Comparison of ENCODE assay signal across 19 cellular contexts in genomic region chr3:152058906-152059305, GRCh38.
DNase-seq lines count a peak whose midpoint lies in the region; ATAC-seq, FAIRE-seq and TF ChIP-seq lines count a peak whose summit lies in the region.
"Had no signal": no experiment of that assay in that cellular context is flagged by ENCODE, and none has a peak within 500 bp of the region (broad histone marks: within the 10 kb centered on the region; RNA-seq: fewer than 3 reads in every experiment).

No MANE protein-coding gene starts in this region.

- no peak overlapping the region for H2BK120ac ChIP-seq in IMR-90 (ENCODE audit: low read depth, low read length)

- H3K36me3 ChIP-seq in IMR-90 (ENCODE audit: control insufficient read depth, insufficient read depth, low read length): no peaks in the 10 kb centered on the region
- H3K36me3 ChIP-seq in kidney (ENCODE audit: control insufficient read depth in 1 of 2, insufficient read depth in 2 of 2, low read length in 2 of 2): no peaks in the 10 kb centered on the region
- H3K36me3 ChIP-seq: BLaER1 treated with 17β-estradiol and CSF1 and Interleukin-3, amounts not matched to agents 10 nM and 100 nM; HAP-1 had no signal

- CTCF ChIA-PET in IMR-90 (lab: Yijun Ruan, JAX): no interaction called here

- H3K4me1 ChIP-seq in IMR-90 (ENCODE audit: control insufficient read depth, insufficient read depth, low read length): peaks cover 2% of the 10 kb centered on the region; the same call in 1 of the 2 replicates
- no peaks in the 10 kb centered on the region for H3K4me1 ChIP-seq in kidney (ENCODE audit: control insufficient read depth in 1 of 2, insufficient read depth in 1 of 2, low read depth in 1 of 2, low read length in 2 of 2)
- H3K4me1 ChIP-seq: BLaER1 treated with 17β-estradiol and CSF1 and Interleukin-3, amounts not matched to agents 10 nM and 100 nM; HAP-1 had no signal

- WGBS in IMR-90 (ENCODE audit: extremely low coverage in 2 of 2, insufficient read length in 1 of 2), 2 experiments: no CpG with 5 or more reads among the region's 1 CpG

- H2BK5ac ChIP-seq in IMR-90 (ENCODE audit: low read depth, low read length, poor library complexity, severe bottlenecking): no peak overlapping the region

- no peak overlapping the region for H3K23ac ChIP-seq in IMR-90 (ENCODE audit: low read depth, low read length)

- H3K56ac ChIP-seq in IMR-90 (ENCODE audit: extremely low read depth, insufficient read depth, low read length): no peak overlapping the region

- no peak overlapping the region for H2AFZ ChIP-seq in IMR-90 (replicated peaks; ENCODE audit: low read length, poor library complexity)
- H2AFZ ChIP-seq: GM23248 had no signal

- intact Hi-C loops in IMR-90 (cut with micrococcal nuclease) (no loop called here), kidney (cut with DNase I) (no loop called here)

- peaks cover 7% of the 10 kb centered on the region for H3K9me3 Mint-ChIP-seq in chondrocyte (ENCODE audit: low read depth)
- H3K9me3 Mint-ChIP-seq in nephron progenitor cell: no peaks in the 10 kb centered on the region
- H3K9me3 Mint-ChIP-seq: CD8-positive, alpha-beta T cell had no signal

- H3K4me3 ChIP-seq in IMR-90 (ENCODE audit: insufficient read depth, low read depth, low read length) (no peak overlapping the region), foreskin fibroblast (ENCODE audit: low read depth in 1 of 2, low read length in 2 of 2) (no peak overlapping the region), kidney (ENCODE audit: low read length in 2 of 2) (no peak overlapping the region)
- H3K4me3 ChIP-seq: BLaER1 treated with 17β-estradiol and CSF1 and Interleukin-3, amounts not matched to agents 10 nM and 100 nM; GM23248; HAP-1 had no signal

- no peak overlapping the region for H4K5ac ChIP-seq in IMR-90 (ENCODE audit: low read depth, low read length)

- H3K4me1 Mint-ChIP-seq in chondrocyte (ENCODE audit: low read depth) (peaks cover 21% of the 10 kb centered on the region), nephron progenitor cell (peaks cover 30% of the 10 kb centered on the region)
- H3K4me1 Mint-ChIP-seq: B cell had no signal

- H3K9ac ChIP-seq in IMR-90 (ENCODE audit: low read depth, low read length) (no peak overlapping the region), kidney (ENCODE audit: low read length in 2 of 2) (no peak overlapping the region)
- H3K9ac ChIP-seq: BLaER1 treated with 17β-estradiol and CSF1 and Interleukin-3, amounts not matched to agents 10 nM and 100 nM; GM23248 had no signal

- FAIRE-seq in kidney (lab: Jason Lieb, UNC): no peak
- FAIRE-seq: G401.6, GM19239, HTR-8/SVneo had no signal

- peak overlapping the region; percentile 75 for H3K27ac Mint-ChIP-seq in chondrocyte (ENCODE audit: unreplicated experiment)
- H3K27ac Mint-ChIP-seq in nephron progenitor cell: no peak overlapping the region
- H3K27ac Mint-ChIP-seq: B cell; CD8-positive, alpha-beta T cell had no signal

- peak; percentile 60 for ATAC-seq in IMR-90 (ENCODE audit: low read depth)
- ATAC-seq in GM21381 (IDR thresholded peaks at IDR 0.05; ENCODE audit: unreplicated experiment): no peak
- ATAC-seq: CD8-positive, alpha-beta T cell had no signal

- peak overlapping the region; percentile 8; the same call in 1 of the 2 replicates for H3K18ac ChIP-seq in IMR-90 (ENCODE audit: low read depth, low read length)

- H3K9me3 ChIP-seq in IMR-90 (ENCODE audit: control insufficient read depth, insufficient read depth, low read length) (no peaks in the 10 kb centered on the region), kidney (ENCODE audit: control insufficient read depth in 1 of 2, low read length in 2 of 2) (no peaks in the 10 kb centered on the region)
- H3K9me3 ChIP-seq: HAP-1 had no signal

- no peak overlapping the region for H2BK15ac ChIP-seq in IMR-90 (ENCODE audit: low read depth, low read length)

- no peak for TF ChIP-seq CTCF in IMR-90 (conservative IDR thresholded peaks at IDR 0.05; ENCODE audit: low read depth, low read length)
- TF ChIP-seq CTCF in chondrocyte (IDR thresholded peaks at IDR 0.05): no peak
- TF ChIP-seq CTCF in foreskin fibroblast (IDR thresholded peaks at IDR 0.05; ENCODE audit: low read depth, low read length): no peak
- TF ChIP-seq CTCF in kidney (IDR thresholded peaks at IDR 0.05; ENCODE audit: borderline replicate concordance, extremely low read depth, insufficient read depth): no peak
- no peak for TF ChIP-seq CTCF in nephron progenitor cell (IDR thresholded peaks at IDR 0.05)

- H3K14ac ChIP-seq in IMR-90 (replicated peaks; ENCODE audit: low read depth, low read length): no peak overlapping the region

- H3K4me3 Mint-ChIP-seq in chondrocyte (ENCODE audit: unreplicated experiment) (no peak overlapping the region), nephron progenitor cell (no peak overlapping the region)
- H3K4me3 Mint-ChIP-seq: B cell; CD8-positive, alpha-beta T cell had no signal

- H3K27me3 Mint-ChIP-seq in chondrocyte (ENCODE audit: low read depth) (no peaks in the 10 kb centered on the region), nephron progenitor cell (ENCODE audit: low read depth, poor library complexity) (no peaks in the 10 kb centered on the region)

- in situ Hi-C loops in IMR-90 (cut with MboI; ENCODE audit: low sequenced_read_pairs): no loop called here

- no peak overlapping the region for H3K4me2 ChIP-seq in IMR-90 (ENCODE audit: low read depth, low read length)
- H3K4me2 ChIP-seq: BLaER1 treated with 17β-estradiol and CSF1 and Interleukin-3, amounts not matched to agents 10 nM and 100 nM had no signal

- H3K79me1 ChIP-seq in IMR-90 (ENCODE audit: low read depth in 1 of 2, low read length in 2 of 2): no peaks in the 10 kb centered on the region

- TF ChIP-seq POLR2A in IMR-90 (IDR thresholded peaks at IDR 0.05; ENCODE audit: low read depth, low read length): no peak

- TF ChIP-seq RAD21 in IMR-90 (IDR thresholded peaks at IDR 0.05; ENCODE audit: low read length): no peak

- H4K20me1 ChIP-seq in IMR-90 (ENCODE audit: insufficient read depth, low read length): no peaks in the 10 kb centered on the region
- H4K20me1 ChIP-seq: BLaER1 treated with 17β-estradiol and CSF1 and Interleukin-3, amounts not matched to agents 10 nM and 100 nM had no signal

- BruUV-seq in IMR-90 (replicated peaks; lab: Mats Ljungman, UMichigan): no TSS peak

- H2AK9ac ChIP-seq in IMR-90 (replicated peaks; ENCODE audit: low read depth, low read length, poor library complexity): no peak overlapping the region

- H3K27ac ChIP-seq in IMR-90 (ENCODE audit: insufficient read depth, low read length): no peak overlapping the region
- H3K27ac ChIP-seq in kidney (ENCODE audit: low read depth in 2 of 2, low read length in 2 of 2): no peak overlapping the region
- H3K27ac ChIP-seq: BLaER1 treated with 17β-estradiol and CSF1 and Interleukin-3, amounts not matched to agents 10 nM and 100 nM; GM23248 had no signal

- dilution Hi-C loops in IMR-90 (cut with HindIII; ENCODE audit: low sequenced_read_pairs, unreplicated experiment): no loop called here

- no peaks in the 10 kb centered on the region; the same call in 1 of the 2 replicates for H3K9me1 ChIP-seq in IMR-90 (ENCODE audit: insufficient read depth, low read length)

- no peak overlapping the region for H4K8ac ChIP-seq in IMR-90 (ENCODE audit: low read depth in 2 of 2, low read length in 2 of 2)

- no peak overlapping the region for H4K91ac ChIP-seq in IMR-90 (ENCODE audit: insufficient read depth, low read depth, low read length)

- POLR2A ChIA-PET in IMR-90 (lab: Charles Lee; ENCODE audit: unreplicated experiment): no interaction called here

- H2BK20ac ChIP-seq in IMR-90 (ENCODE audit: low read depth, low read length): no peak overlapping the region

- no peaks in the 10 kb centered on the region for H3K27me3 ChIP-seq in IMR-90 (ENCODE audit: control insufficient read depth, insufficient read depth, low read length)
- H3K27me3 ChIP-seq: BLaER1 treated with 17β-estradiol and CSF1 and Interleukin-3, amounts not matched to agents 10 nM and 100 nM had no signal

- H2AK5ac ChIP-seq in IMR-90 (ENCODE audit: low read depth, low read length): no peak overlapping the region

- DNase-seq in EH (ENCODE audit: low read depth) (peak; percentile 62), IMR-90 (peak; percentile 45), chondrocyte (ENCODE audit: low spot score) (no peak), foreskin fibroblast (peak; percentile 26 to 27), kidney (no peak), SW 1271 (lab: John Stamatoyannopoulos, UW) (no peak), nephron progenitor cell (no peak)
- DNase-seq: 8988T; Calu3; CD8-positive, alpha-beta T cell; DMS79 treated with DMSO at 0.1 percent for 48 hours; GM23248 had no signal

- H3K4ac ChIP-seq in IMR-90 (ENCODE audit: low read depth, low read length): no peak overlapping the region

- H3K36me3 Mint-ChIP-seq in chondrocyte (ENCODE audit: low read depth) (no peaks in the 10 kb centered on the region), nephron progenitor cell (ENCODE audit: low read depth) (no peaks in the 10 kb centered on the region)
- H3K36me3 Mint-ChIP-seq: CD8-positive, alpha-beta T cell had no signal

TF ChIP-seq in IMR-90, 13 proteins besides CTCF, POLR2A, EP300 and RAD21:
- no peak for TF ChIP-seq ELK1 (IDR thresholded peaks at IDR 0.05; ENCODE audit: borderline replicate concordance, low read depth, low read length)
- no peak for TF ChIP-seq NFE2L2 (IDR thresholded peaks at IDR 0.05; ENCODE audit: low read depth, low read length)
- TF ChIP-seq USF2 (IDR thresholded peaks at IDR 0.05; ENCODE audit: low read depth, low read length): no peak

Comparison
In these comparisons a context has a peak if more than half of its experiments do, and no peak if none do; other contexts are left out.
1. DNase-seq: peak in EH (single experiment), IMR-90 (single experiment) and foreskin fibroblast (2 of 2); none in chondrocyte (single experiment), kidney (single experiment), SW 1271 (0 of 2) and nephron progenitor cell (single experiment).